ENCODE assay signal across 22 cellular contexts in genomic region chr2:61363580-61363979, GRCh38.
"Had no signal": no experiment of that assay in that cellular context is flagged by ENCODE, and none has a peak within 500 bp of the region (broad histone marks: within the 10 kb centered on the region; RNA-seq: fewer than 3 reads in every experiment).

No MANE protein-coding gene starts in this region.

- H3K36me3 ChIP-seq: cardiac muscle cell had no signal

- H3K27me3 Mint-ChIP-seq: naive B cell had no signal

- H3K4me3 ChIP-seq: cardiac muscle cell, heart right ventricle, lower lobe of right lung, neural progenitor cell, smooth muscle cell, testis, upper lobe of left lung had no signal

- H3K27me3 ChIP-seq: cardiac muscle cell, heart right ventricle, neural progenitor cell, testis, upper lobe of left lung had no signal

- H3K4me3 Mint-ChIP-seq: activated CD8-positive, alpha-beta T cell treated with anti-CD3 and anti-CD28 coated beads, Interleukin-2, amount 10 ng/mL, durations not matched to agents 7 days and 5 days; activated naive CD4-positive, alpha-beta T cell treated with anti-CD3 and anti-CD28 coated beads for 36 hours; naive B cell; neural progenitor cell had no signal

- H3K27ac Mint-ChIP-seq: activated CD8-positive, alpha-beta T cell treated with anti-CD3 and anti-CD28 coated beads, Interleukin-2, amount 10 ng/mL, durations not matched to agents 7 days and 5 days; activated naive CD4-positive, alpha-beta T cell treated with anti-CD3 and anti-CD28 coated beads for 36 hours; neural progenitor cell had no signal

- DNase-seq: activated CD4-positive, alpha-beta T cell treated with anti-CD3 and anti-CD28 coated beads, Interleukin-2, amount 50 U/mL, for 1 hour; activated CD8-positive, alpha-beta T cell treated with anti-CD3 and anti-CD28 coated beads, Interleukin-2, amount 10 ng/mL, durations not matched to agents 7 days and 5 days; activated naive CD4-positive, alpha-beta T cell treated with anti-CD3 and anti-CD28 coated beads for 36 hours; amygdala; cortex of kidney; heart right ventricle; lower lobe of right lung; mesendoderm; naive B cell; posterior cingulate gyrus; stimulated activated CD4-positive, alpha-beta T cell treated with anti-CD3 and anti-CD28 coated beads, Interleukin-2, amount 100 ng/mL, for 48 hours; stimulated activated CD8-positive, alpha-beta memory T cell treated with anti-CD3 and anti-CD28 coated beads, Interleukin-4, amount 100 ng/mL, for 48 hours; stimulated activated naive CD4-positive, alpha-beta T cell; testis; upper lobe of left lung had no signal

- H3K4me2 ChIP-seq: neural progenitor cell, smooth muscle cell had no signal

- H3K4me1 Mint-ChIP-seq: neural progenitor cell had no signal

- H3K4me1 ChIP-seq: neural progenitor cell, testis had no signal

- H3K9me3 Mint-ChIP-seq: activated naive CD4-positive, alpha-beta T cell treated with anti-CD3 and anti-CD28 coated beads for 36 hours had no signal

- H3K9me3 ChIP-seq: heart right ventricle, lower lobe of right lung, testis, upper lobe of left lung had no signal

- H3K9ac ChIP-seq: neural progenitor cell had no signal

- ATAC-seq: activated CD8-positive, alpha-beta T cell treated with anti-CD3 and anti-CD28 coated beads, Interleukin-2, amount 10 ng/mL, durations not matched to agents 7 days and 5 days; heart right ventricle; left lobe of liver; lower lobe of right lung; sciatic nerve had no signal

- H2AFZ ChIP-seq: neural progenitor cell had no signal

- H3K27ac ChIP-seq: cardiac muscle cell, epithelial cell of prostate, heart right ventricle, lower lobe of right lung, neural progenitor cell, testis, upper lobe of left lung, VCaP had no signal
